ENCODE assay signal across 9 cellular contexts in genomic region chr4:185307136-185307950, GRCh38.
A peak's percentile ranks its signal among the peaks of the same experiment; 100 is the strongest.
DNase-seq lines count a peak whose midpoint lies in the region; ATAC-seq and TF ChIP-seq lines count a peak whose summit lies in the region.
"Had no signal": no experiment of that assay in that cellular context is flagged by ENCODE, and none has a peak within 500 bp of the region (broad histone marks: within the 10 kb centered on the region; RNA-seq: fewer than 3 reads in every experiment).

No MANE protein-coding gene starts in this region.

- H3K36me3 ChIP-seq in body of pancreas (replicated peaks in 1 of 2; ENCODE audit: insufficient read depth in 1 of 2, low read depth in 2 of 2) (peaks cover 0 to 2% of the 10 kb centered on the region in 2 donors), MG63 (peaks cover 2% of the 10 kb centered on the region; the same call in 1 of the 2 replicates), psoas muscle (ENCODE audit: insufficient read depth in 1 of 2, low read depth in 1 of 2) (peaks cover 2 to 23% of the 10 kb centered on the region in 2 donors)

- H3K4me1 Mint-ChIP-seq in Calu3 (ENCODE audit: low read depth, unreplicated experiment), result peaks cover 23% of the 10 kb centered on the region

- 29 to 36% methylated on average over 5 of the region's 5 CpGs for WGBS in body of pancreas, 2 donors
- 82 to 85% (median 84%) methylated on average over 5 of the region's 5 CpGs for WGBS in psoas muscle, 3 donors

- H3K27me3 ChIP-seq in body of pancreas (no peaks in the 10 kb centered on the region), MG63 (no peaks in the 10 kb centered on the region), psoas muscle (ENCODE audit: insufficient read depth in 3 of 3, low read length in 2 of 3) (no peaks in the 10 kb centered on the region)

- TF ChIP-seq CTCF in Calu3 (IDR thresholded peaks at IDR 0.05; ENCODE audit: unreplicated experiment) (no peak), body of pancreas (IDR thresholded peaks at IDR 0.05) (no peak), psoas muscle (IDR thresholded peaks at IDR 0.05) (no peak)

- ATAC-seq in GM19372 (IDR thresholded peaks at IDR 0.05; ENCODE audit: low read depth, unreplicated experiment) (peak; percentile 61), HG03066 (IDR thresholded peaks at IDR 0.05; ENCODE audit: low read depth, unreplicated experiment) (peak; percentile 60), body of pancreas (peak; percentile 84), psoas muscle (no peak)
- no peak for ATAC-seq in stimulated activated naive CD8-positive, alpha-beta T cell treated with anti-CD3 and anti-CD28 coated beads, Interleukin-15, Interleukin-2, amounts not matched to agents 100 U/mL and 50 U/mL, for 24 hours

- no peaks in the 10 kb centered on the region for H3K27me3 Mint-ChIP-seq in Calu3 (ENCODE audit: unreplicated experiment)

- H3K36me3 Mint-ChIP-seq in Calu3 (ENCODE audit: insufficient read depth, unreplicated experiment), result peaks cover 9% of the 10 kb centered on the region

- no peak for TF ChIP-seq POLR2A in body of pancreas (IDR thresholded peaks at IDR 0.05)

- peak overlapping the region in 2 of 4 donors; percentile 38 to 39 for H3K27ac ChIP-seq in body of pancreas
- H3K27ac ChIP-seq in psoas muscle, result no peak overlapping the region

- H3K9me3 ChIP-seq in body of pancreas, result no peaks in the 10 kb centered on the region
- H3K9me3 ChIP-seq in MG63, result no peaks in the 10 kb centered on the region
- no peaks in the 10 kb centered on the region for H3K9me3 ChIP-seq in psoas muscle

- H3K4me3 ChIP-seq in body of pancreas (no peak overlapping the region), MG63 (no peak overlapping the region), psoas muscle (no peak overlapping the region)

- no TSS peak for BruUV-seq in Calu3 (replicated peaks; lab: Mats Ljungman, UMichigan)

- intact Hi-C loops in Calu3 (cut with micrococcal nuclease; ENCODE audit: unreplicated experiment), result loop anchor here (5.0 kb wide), 1 partner anchor 75 kb away; no protein-coding TSS in a partner anchor
- intact Hi-C loops in body of pancreas (cut with DNase I), result no loop called here
- intact Hi-C loops in psoas muscle (cut with DNase I), result no loop called here

- H3K27ac Mint-ChIP-seq in Calu3 (ENCODE audit: unreplicated experiment), result peak overlapping the region; percentile 49

- H3K9me3 Mint-ChIP-seq in Calu3 (ENCODE audit: low read depth, unreplicated experiment), result no peaks in the 10 kb centered on the region

- CTCF ChIA-PET in Calu3 (lab: Charles Lee), result interaction anchor here (0.5 kb wide), 1 partner anchor 374 kb away, joined by 3 read pairs; no protein-coding TSS in a partner anchor

- no peak overlapping the region for H3K4me3 Mint-ChIP-seq in Calu3 (ENCODE audit: low read depth, unreplicated experiment)

- DNase-seq in Calu3 (peak; percentile 13), body of pancreas (peak in 3 of 4 donors; percentile 23 to 40 (median 30)), MG63 (no peak), amygdala (lab: John Stamatoyannopoulos, UW) (no peak), psoas muscle (no peak)
- DNase-seq in stimulated activated naive CD8-positive, alpha-beta T cell treated with anti-CD3 and anti-CD28 coated beads, Interleukin-15, Interleukin-2, amounts not matched to agents 100 U/mL and 50 U/mL, for 24 hours, result no peak
- DNase-seq: central memory CD4-positive, alpha-beta T cell had no signal

- H3K4me1 ChIP-seq in body of pancreas (peaks cover 10% of the 10 kb centered on the region), psoas muscle (no peaks in the 10 kb centered on the region)

Comparison
In these comparisons a context has a peak if more than half of its experiments do, and no peak if none do; other contexts are left out.
1. DNase-seq: peak in Calu3 (single experiment) and body of pancreas (3 of 4); none in MG63 (single experiment), stimulated activated naive CD8-positive, alpha-beta T cell treated with anti-CD3 and anti-CD28 coated beads, Interleukin-15, Interleukin-2, amounts not matched to agents 100 U/mL and 50 U/mL, for 24 hours (single experiment), amygdala (0 of 56) and psoas muscle (0 of 2).
2. ATAC-seq: peak in GM19372 (single experiment), HG03066 (single experiment) and body of pancreas (single experiment); none in stimulated activated naive CD8-positive, alpha-beta T cell treated with anti-CD3 and anti-CD28 coated beads, Interleukin-15, Interleukin-2, amounts not matched to agents 100 U/mL and 50 U/mL, for 24 hours (single experiment) and psoas muscle (0 of 4).